Comparison of ENCODE assay signal across 26 cellular contexts in the genomic region with DNA sequence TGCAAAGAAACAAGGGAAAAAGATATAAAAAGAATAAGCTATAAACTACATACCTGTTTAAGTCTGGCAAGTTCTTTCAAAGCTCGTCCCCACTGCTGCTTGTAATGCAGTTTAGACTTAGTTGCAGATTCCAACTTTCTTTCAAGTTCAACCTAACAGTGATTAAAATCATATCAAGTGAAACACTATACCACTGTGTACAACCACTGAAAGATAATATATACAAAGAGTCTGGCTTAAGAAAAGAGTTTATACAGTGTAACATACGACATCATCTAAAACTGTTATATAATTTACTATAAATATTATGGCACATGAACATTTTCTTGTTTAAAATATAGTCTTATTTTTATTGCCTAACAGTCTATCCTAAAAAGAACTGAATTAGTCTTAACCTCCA. TPM values are rescaled to one million over a fixed set of nuclear protein-coding genes. Genes with fewer than 3 reads are reported as not detected.
A peak's percentile ranks its signal among the peaks of the same experiment; 100 is the strongest.
DNase-seq lines count a peak whose midpoint lies in the region; ATAC-seq, FAIRE-seq and TF ChIP-seq lines count a peak whose summit lies in the region.
"Had no signal": no experiment of that assay in that cellular context is flagged by ENCODE, and none has a peak within 500 bp of the region (broad histone marks: within the 10 kb centered on the region; RNA-seq: fewer than 3 reads in every experiment).

No MANE protein-coding gene starts in this region.

- no peaks in the 10 kb centered on the region for H3K4me1 Mint-ChIP-seq in activated CD8-positive, alpha-beta memory T cell treated with anti-CD3 and anti-CD28 coated beads, Interleukin-2, amount 10 ng/mL, durations not matched to agents 7 days and 5 days

- no peak overlapping the region for H2AFZ ChIP-seq in Karpas-422 (ENCODE audit: low read length)
- H2AFZ ChIP-seq in hepatocyte = no peak overlapping the region

- peak overlapping the region; percentile 46 for H3K4me2 ChIP-seq in Karpas-422 (ENCODE audit: low read depth, low read length, poor library complexity, severe bottlenecking)
- peak overlapping the region; percentile 30 for H3K4me2 ChIP-seq in hepatocyte

- CTCF ChIA-PET in activated CD8-positive, alpha-beta memory T cell treated with anti-CD3 and anti-CD28 coated beads, Interleukin-2, amount 10 ng/mL, durations not matched to agents 7 days and 5 days (lab: Charles Lee) = no interaction called here

- H3K79me2 ChIP-seq in Karpas-422 (ENCODE audit: low read length) (peaks cover 8% of the 10 kb centered on the region), hepatocyte (no peaks in the 10 kb centered on the region)

- no peak overlapping the region for H3K9ac ChIP-seq in Karpas-422 (ENCODE audit: low read length)

- no peaks in the 10 kb centered on the region for H3K9me3 Mint-ChIP-seq in activated CD8-positive, alpha-beta memory T cell treated with anti-CD3 and anti-CD28 coated beads, Interleukin-2, amount 10 ng/mL, durations not matched to agents 7 days and 5 days (ENCODE audit: low read depth)

- no peak for TF ChIP-seq POLR2A in sigmoid colon (IDR thresholded peaks at IDR 0.05)

- H3K9me2 ChIP-seq in Karpas-422 (replicated peaks; ENCODE audit: insufficient read depth, low read length) (no peaks in the 10 kb centered on the region), hepatocyte (replicated peaks; ENCODE audit: insufficient read depth) (no peaks in the 10 kb centered on the region)

- H3K36me3 ChIP-seq in Karpas-422 (ENCODE audit: insufficient read depth, low read length) (peaks cover 17% of the 10 kb centered on the region; the same call in 1 of the 2 replicates), hepatocyte (replicated peaks; ENCODE audit: insufficient read depth, low read depth) (no peaks in the 10 kb centered on the region), sigmoid colon (no peaks in the 10 kb centered on the region)

- no peak overlapping the region for H3K4me3 Mint-ChIP-seq in activated CD8-positive, alpha-beta memory T cell treated with anti-CD3 and anti-CD28 coated beads, Interleukin-2, amount 10 ng/mL, durations not matched to agents 7 days and 5 days

- peak; percentile 64 for FAIRE-seq in A204.1 (lab: Jason Lieb, UNC)
- FAIRE-seq: H1 had no signal

- TF ChIP-seq EP300 in sigmoid colon (IDR thresholded peaks at IDR 0.05) = no peak

- DNase-seq in Karpas-422 (no peak), hepatocyte (ENCODE audit: low spot score) (no peak), sigmoid colon (no peak), HPDE6-E6E7 (ENCODE audit: extremely low spot score) (no peak)
- DNase-seq in activated CD8-positive, alpha-beta memory T cell treated with anti-CD3 and anti-CD28 coated beads, Interleukin-2, amount 10 ng/mL, durations not matched to agents 7 days and 5 days = no peak
- DNase-seq: ACHN, Calu3, DMS153, DND-41, Kasumi-1, MV-4-11, NCI-H1105, NCI-H1436 treated with DMSO at 0.1 percent for 48 hours, NCI-H1930, NCI-H2107, NCI-H524 treated with DMSO at 0.1 percent for 48 hours, NCI-H774, SIG-M5 had no signal

- peaks cover 28% of the 10 kb centered on the region for H3K36me3 Mint-ChIP-seq in activated CD8-positive, alpha-beta memory T cell treated with anti-CD3 and anti-CD28 coated beads, Interleukin-2, amount 10 ng/mL, durations not matched to agents 7 days and 5 days

- H3K27ac Mint-ChIP-seq in activated CD8-positive, alpha-beta memory T cell treated with anti-CD3 and anti-CD28 coated beads, Interleukin-2, amount 10 ng/mL, durations not matched to agents 7 days and 5 days = no peak overlapping the region

- no peak for TF ChIP-seq CTCF in hepatocyte (IDR thresholded peaks at IDR 0.05; ENCODE audit: poor library complexity)
- TF ChIP-seq CTCF in sigmoid colon (IDR thresholded peaks at IDR 0.05) = no peak

- peaks cover 24% of the 10 kb centered on the region for H3K4me1 ChIP-seq in Karpas-422 (ENCODE audit: low read length)
- peaks cover 1% of the 10 kb centered on the region for H3K4me1 ChIP-seq in hepatocyte (ENCODE audit: insufficient read depth)
- peaks cover 0 to 61% (median 27%) of the 10 kb centered on the region in 4 donors for H3K4me1 ChIP-seq in sigmoid colon

- ATAC-seq in GM18520 (IDR thresholded peaks at IDR 0.05; ENCODE audit: unreplicated experiment) = no peak
- ATAC-seq in activated CD8-positive, alpha-beta memory T cell treated with anti-CD3 and anti-CD28 coated beads, Interleukin-2, amount 10 ng/mL, durations not matched to agents 7 days and 5 days = no peak
- no peak for ATAC-seq in GM19455 (IDR thresholded peaks at IDR 0.05; ENCODE audit: unreplicated experiment)
- ATAC-seq: HCT116 had no signal

- H3K27me3 Mint-ChIP-seq in activated CD8-positive, alpha-beta memory T cell treated with anti-CD3 and anti-CD28 coated beads, Interleukin-2, amount 10 ng/mL, durations not matched to agents 7 days and 5 days = no peaks in the 10 kb centered on the region

- H3K4me3 ChIP-seq in Karpas-422 (ENCODE audit: low read length) (no peak overlapping the region), hepatocyte (no peak overlapping the region), sigmoid colon (peak overlapping the region in 1 of 4 donors; percentile 8)
- H3K4me3 ChIP-seq: SK-N-MC had no signal

- WGBS in hepatocyte (ENCODE audit: low lambda C conversion rate, missing lambda C conversion rate) = 52% methylated on average over 2 of the region's 2 CpGs
- WGBS in sigmoid colon, 2 donors = 69 to 73% methylated on average over 2 of the region's 2 CpGs

- H3K27ac ChIP-seq in Karpas-422 (ENCODE audit: low read length) (peak overlapping the region; percentile 28; the same call in 1 of the 2 replicates), hepatocyte (no peak overlapping the region), sigmoid colon (peak overlapping the region in 3 of 4 donors; percentile 24 to 67 (median 58))
- H3K27ac ChIP-seq: 22Rv1, HL-60, SK-N-MC had no signal

- H3K27me3 ChIP-seq in Karpas-422 (ENCODE audit: low read length) (no peaks in the 10 kb centered on the region), hepatocyte (no peaks in the 10 kb centered on the region), sigmoid colon (no peaks in the 10 kb centered on the region)

- no peaks in the 10 kb centered on the region for H4K20me1 ChIP-seq in Karpas-422 (ENCODE audit: insufficient read depth, low read depth, low read length)
- no peaks in the 10 kb centered on the region for H4K20me1 ChIP-seq in hepatocyte (ENCODE audit: insufficient read depth, poor library complexity, severe bottlenecking)

- intact Hi-C loops in sigmoid colon (cut with DNase I) = loop anchor here (5.0 to 10.0 kb wide), 5 partner anchors 67 to 977 kb away; partner anchors contain the start of gene SNX2

- H3K9me3 ChIP-seq in Karpas-422 (ENCODE audit: low read length) = no peaks in the 10 kb centered on the region
- no peaks in the 10 kb centered on the region for H3K9me3 ChIP-seq in hepatocyte (ENCODE audit: low read depth)
- no peaks in the 10 kb centered on the region for H3K9me3 ChIP-seq in sigmoid colon

RNA-seq across cellular contexts. Expression of gene CEP120, which starts 58.8 kb away (rescaled TPM):
- total RNA-seq in Karpas-422 (2014; rRNA removed; shearing (Covaris generic); ENCODE audit: low replicate concordance) = 21.9 and 48.9 TPM in 2 replicates
- total RNA-seq in hepatocyte (15.8 and 17.5 TPM in 2 replicates), sigmoid colon (10 to 100 TPM; 18.6 to 23.5 (median 21.9) TPM)
- polyA plus RNA-seq in hepatocyte (5.7 and 6.9 TPM in 2 replicates), sigmoid colon (1 to 10 TPM; 3.9 to 7.4 (median 5.4) TPM)
- 10 to 100 TPM; 29.4 to 32.1 TPM for total RNA-seq in activated CD8-positive, alpha-beta memory T cell treated with anti-CD3 and anti-CD28 coated beads, Interleukin-2, amount 10 ng/mL, durations not matched to agents 7 days and 5 days
